In the genomic region with DNA sequence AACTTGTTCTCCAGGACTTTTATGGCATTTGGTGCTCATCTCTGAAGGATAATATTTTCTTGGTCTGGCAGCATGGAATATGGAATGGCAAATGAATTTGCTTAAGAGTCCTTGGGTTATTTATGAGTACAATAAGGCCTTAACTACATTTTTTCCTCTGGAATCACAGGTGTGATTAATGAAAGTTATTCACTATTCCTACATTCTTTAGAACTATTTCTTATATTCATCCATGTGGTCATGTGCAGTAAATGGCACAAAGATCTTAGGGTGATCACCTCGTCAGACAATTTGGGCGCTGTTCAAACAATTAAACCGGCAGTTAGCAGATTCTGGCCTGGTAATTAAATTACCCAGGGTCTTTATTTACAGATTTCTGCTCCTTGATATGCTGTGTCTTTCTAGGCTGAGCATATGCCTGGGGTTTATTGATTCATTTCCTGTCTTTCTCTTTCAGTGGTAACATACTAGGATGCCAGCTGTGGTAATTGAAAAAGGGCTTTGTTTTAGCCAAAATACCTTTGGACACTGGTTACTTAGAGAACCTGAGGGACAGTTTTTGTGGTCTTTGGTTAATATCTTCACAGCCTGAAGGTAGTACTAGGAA, we compare ENCODE assay signal across 1 cellular context.
A peak's percentile ranks its signal among the peaks of the same experiment; 100 is the strongest.
TF ChIP-seq lines count a peak whose summit lies in the region.

No MANE protein-coding gene starts in this region.

TF ChIP-seq in GM12878, 131 proteins besides CTCF, POLR2A, EP300 and RAD21 (continued from another document):
- TF ChIP-seq, protein P1, sequence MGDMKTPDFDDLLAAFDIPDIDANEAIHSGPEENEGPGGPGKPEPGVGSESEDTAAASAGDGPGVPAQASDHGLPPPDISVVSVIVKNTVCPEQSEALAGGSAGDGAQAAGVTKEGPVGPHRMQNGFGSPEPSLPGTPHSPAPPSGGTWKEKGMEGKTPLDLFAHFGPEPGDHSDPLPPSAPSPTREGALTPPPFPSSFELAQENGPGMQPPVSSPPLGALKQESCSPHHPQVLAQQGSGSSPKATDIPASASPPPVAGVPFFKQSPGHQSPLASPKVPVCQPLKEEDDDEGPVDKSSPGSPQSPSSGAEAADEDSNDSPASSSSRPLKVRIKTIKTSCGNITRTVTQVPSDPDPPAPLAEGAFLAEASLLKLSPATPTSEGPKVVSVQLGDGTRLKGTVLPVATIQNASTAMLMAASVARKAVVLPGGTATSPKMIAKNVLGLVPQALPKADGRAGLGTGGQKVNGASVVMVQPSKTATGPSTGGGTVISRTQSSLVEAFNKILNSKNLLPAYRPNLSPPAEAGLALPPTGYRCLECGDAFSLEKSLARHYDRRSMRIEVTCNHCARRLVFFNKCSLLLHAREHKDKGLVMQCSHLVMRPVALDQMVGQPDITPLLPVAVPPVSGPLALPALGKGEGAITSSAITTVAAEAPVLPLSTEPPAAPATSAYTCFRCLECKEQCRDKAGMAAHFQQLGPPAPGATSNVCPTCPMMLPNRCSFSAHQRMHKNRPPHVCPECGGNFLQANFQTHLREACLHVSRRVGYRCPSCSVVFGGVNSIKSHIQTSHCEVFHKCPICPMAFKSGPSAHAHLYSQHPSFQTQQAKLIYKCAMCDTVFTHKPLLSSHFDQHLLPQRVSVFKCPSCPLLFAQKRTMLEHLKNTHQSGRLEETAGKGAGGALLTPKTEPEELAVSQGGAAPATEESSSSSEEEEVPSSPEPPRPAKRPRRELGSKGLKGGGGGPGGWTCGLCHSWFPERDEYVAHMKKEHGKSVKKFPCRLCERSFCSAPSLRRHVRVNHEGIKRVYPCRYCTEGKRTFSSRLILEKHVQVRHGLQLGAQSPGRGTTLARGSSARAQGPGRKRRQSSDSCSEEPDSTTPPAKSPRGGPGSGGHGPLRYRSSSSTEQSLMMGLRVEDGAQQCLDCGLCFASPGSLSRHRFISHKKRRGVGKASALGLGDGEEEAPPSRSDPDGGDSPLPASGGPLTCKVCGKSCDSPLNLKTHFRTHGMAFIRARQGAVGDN (IDR thresholded peaks at IDR 0.05), result 0 out of 2 replicates have a peak, but pooled peaks have one; percentile 16
- TF ChIP-seq IKZF2 (IDR thresholded peaks at IDR 0.05), result no peak
- no peak for TF ChIP-seq SMAD1 (IDR thresholded peaks at IDR 0.05; ENCODE audit: low read depth, partially characterized antibody)
- no peak for TF ChIP-seq MYB (IDR thresholded peaks at IDR 0.05; ENCODE audit: borderline replicate concordance, low read depth, low read length)
- TF ChIP-seq, protein P2, sequence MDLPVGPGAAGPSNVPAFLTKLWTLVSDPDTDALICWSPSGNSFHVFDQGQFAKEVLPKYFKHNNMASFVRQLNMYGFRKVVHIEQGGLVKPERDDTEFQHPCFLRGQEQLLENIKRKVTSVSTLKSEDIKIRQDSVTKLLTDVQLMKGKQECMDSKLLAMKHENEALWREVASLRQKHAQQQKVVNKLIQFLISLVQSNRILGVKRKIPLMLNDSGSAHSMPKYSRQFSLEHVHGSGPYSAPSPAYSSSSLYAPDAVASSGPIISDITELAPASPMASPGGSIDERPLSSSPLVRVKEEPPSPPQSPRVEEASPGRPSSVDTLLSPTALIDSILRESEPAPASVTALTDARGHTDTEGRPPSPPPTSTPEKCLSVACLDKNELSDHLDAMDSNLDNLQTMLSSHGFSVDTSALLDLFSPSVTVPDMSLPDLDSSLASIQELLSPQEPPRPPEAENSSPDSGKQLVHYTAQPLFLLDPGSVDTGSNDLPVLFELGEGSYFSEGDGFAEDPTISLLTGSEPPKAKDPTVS (IDR thresholded peaks at IDR 0.05; ENCODE audit: low read depth, low read length), result no peak
- no peak for TF ChIP-seq KAT2A (conservative IDR thresholded peaks at IDR 0.05; ENCODE audit: control insufficient read depth, low read depth, low read length)
- TF ChIP-seq KDM1A (IDR thresholded peaks at IDR 0.05; ENCODE audit: borderline replicate concordance), result no peak
- TF ChIP-seq ASH2L (IDR thresholded peaks at IDR 0.05; ENCODE audit: borderline replicate concordance, low read depth), result no peak
- no peak for TF ChIP-seq CREM (IDR thresholded peaks at IDR 0.05; ENCODE audit: low read depth)
- TF ChIP-seq KLF5 (IDR thresholded peaks at IDR 0.05; ENCODE audit: partially characterized antibody), result no peak
